ENCODE assay signal across 17 cellular contexts in genomic region chr12:51948066-51948465, GRCh38. TPM values are rescaled to one million over a fixed set of nuclear protein-coding genes. Genes with fewer than 3 reads are reported as not detected.
DNase-seq lines count a peak whose midpoint lies in the region; FAIRE-seq and TF ChIP-seq lines count a peak whose summit lies in the region.
"Had no signal": no experiment of that assay in that cellular context is flagged by ENCODE, and none has a peak within 500 bp of the region (broad histone marks: within the 10 kb centered on the region; RNA-seq: fewer than 3 reads in every experiment).

No MANE protein-coding gene starts in this region.

- peaks cover 10 to 45% (median 34%) of the 10 kb centered on the region in 10 experiments; a peak in 19 of 20 replicates for H3K4me1 ChIP-seq in BLaER1 treated with 17β-estradiol and CSF1 and Interleukin-3, amounts not matched to agents 10 nM and 100 nM
- H3K4me1 ChIP-seq in effector memory CD4-positive, alpha-beta T cell (ENCODE audit: control insufficient read depth, insufficient read depth, low read length, poor library complexity, severe bottlenecking): peaks cover 5% of the 10 kb centered on the region

- peaks cover 32% of the 10 kb centered on the region for H3K27me3 Mint-ChIP-seq in osteocyte (ENCODE audit: unreplicated experiment)

- peaks cover 9% of the 10 kb centered on the region for H3K4me1 Mint-ChIP-seq in osteocyte (ENCODE audit: unreplicated experiment)

- peaks cover 0 to 4% (median 0%) of the 10 kb centered on the region in 11 experiments; a peak in 3 of 22 replicates for H4K20me1 ChIP-seq in BLaER1 treated with 17β-estradiol and CSF1 and Interleukin-3, amounts not matched to agents 10 nM and 100 nM

- no peaks in the 10 kb centered on the region for H3K36me3 Mint-ChIP-seq in osteocyte (ENCODE audit: unreplicated experiment)

- peaks cover 21 to 42% (median 28%) of the 10 kb centered on the region in 11 experiments for H3K9me3 ChIP-seq in BLaER1 treated with 17β-estradiol and CSF1 and Interleukin-3, amounts not matched to agents 10 nM and 100 nM (replicated peaks in 1 of 11)
- H3K9me3 ChIP-seq in effector memory CD4-positive, alpha-beta T cell (ENCODE audit: control insufficient read depth, low read length): no peaks in the 10 kb centered on the region

- H3K4me3 Mint-ChIP-seq in osteocyte (ENCODE audit: unreplicated experiment): no peak overlapping the region
- H3K4me3 Mint-ChIP-seq: B cell; CD4-positive, alpha-beta memory T cell; H9 had no signal

- no peak overlapping the region for H3K4me3 ChIP-seq in BLaER1 treated with 17β-estradiol and CSF1 and Interleukin-3, amounts not matched to agents 10 nM and 100 nM
- no peak overlapping the region for H3K4me3 ChIP-seq in bronchial epithelial cell (ENCODE audit: low read depth, low read length)
- no peak overlapping the region for H3K4me3 ChIP-seq in effector memory CD4-positive, alpha-beta T cell (ENCODE audit: insufficient read depth, low read depth, low read length, poor library complexity, severe bottlenecking)
- no peak overlapping the region for H3K4me3 ChIP-seq in dorsolateral prefrontal cortex
- H3K4me3 ChIP-seq: GM12878 had no signal

- no peaks in the 10 kb centered on the region for H3K27me3 ChIP-seq in BLaER1 treated with 17β-estradiol and CSF1 and Interleukin-3, amounts not matched to agents 10 nM and 100 nM
- H3K27me3 ChIP-seq in bronchial epithelial cell (ENCODE audit: control insufficient read depth, insufficient read depth, low read length) (no peaks in the 10 kb centered on the region), dorsolateral prefrontal cortex (no peaks in the 10 kb centered on the region)
- H3K27me3 ChIP-seq in effector memory CD4-positive, alpha-beta T cell (replicated peaks; ENCODE audit: control insufficient read depth, insufficient read depth, low read length, poor library complexity, severe bottlenecking): no peaks in the 10 kb centered on the region

- no peak for TF ChIP-seq CTCF in bronchial epithelial cell (IDR thresholded peaks at IDR 0.05; ENCODE audit: insufficient read depth, low read length, severe bottlenecking)
- no peak for TF ChIP-seq CTCF in osteocyte (IDR thresholded peaks at IDR 0.05)
- no peak for TF ChIP-seq CTCF in dorsolateral prefrontal cortex (IDR thresholded peaks at IDR 0.05 in 54 of 56, conservative IDR thresholded peaks at IDR 0.05 in 2 of 56; ENCODE audit: low read depth in 1 of 56, partially characterized antibody in 56 of 56)

- H3K4me2 ChIP-seq in BLaER1 treated with 17β-estradiol and CSF1 and Interleukin-3, amounts not matched to agents 10 nM and 100 nM: peak overlapping the region in 8 of 11 experiments; percentile 69 to 90 (median 85); a peak in 13 of 22 replicates

- no peak overlapping the region for H3K27ac ChIP-seq in BLaER1 treated with 17β-estradiol and CSF1 and Interleukin-3, amounts not matched to agents 10 nM and 100 nM
- no peak overlapping the region for H3K27ac ChIP-seq in effector memory CD4-positive, alpha-beta T cell (ENCODE audit: insufficient read depth, low read length, poor library complexity, severe bottlenecking)
- no peak overlapping the region for H3K27ac ChIP-seq in dorsolateral prefrontal cortex
- H3K27ac ChIP-seq: C4-2B had no signal

- peak; percentile 13 for FAIRE-seq in bronchial epithelial cell (lab: Jason Lieb, UNC)
- FAIRE-seq: GM12878, H1, HepG2 had no signal

- intact Hi-C loops in dorsolateral prefrontal cortex (cut with DNase I): no loop called here

- no peak overlapping the region for H3K27ac Mint-ChIP-seq in osteocyte (ENCODE audit: unreplicated experiment)
- H3K27ac Mint-ChIP-seq: B cell; CD4-positive, alpha-beta memory T cell; H9; IgD-negative memory B cell had no signal

- H3K9ac ChIP-seq in BLaER1 treated with 17β-estradiol and CSF1 and Interleukin-3, amounts not matched to agents 10 nM and 100 nM: no peak overlapping the region

- peaks cover 0 to 3% (median 0%) of the 10 kb centered on the region in 11 experiments; a peak in 2 of 22 replicates for H3K36me3 ChIP-seq in BLaER1 treated with 17β-estradiol and CSF1 and Interleukin-3, amounts not matched to agents 10 nM and 100 nM
- H3K36me3 ChIP-seq in bronchial epithelial cell (ENCODE audit: control insufficient read depth, insufficient read depth, low read length): no peaks in the 10 kb centered on the region
- no peaks in the 10 kb centered on the region for H3K36me3 ChIP-seq in effector memory CD4-positive, alpha-beta T cell (ENCODE audit: control insufficient read depth, insufficient read depth, low read length)

- peaks cover 17% of the 10 kb centered on the region for H3K9me3 Mint-ChIP-seq in osteocyte (ENCODE audit: unreplicated experiment)

- no peak for DNase-seq in bronchial epithelial cell (ENCODE audit: low read depth)
- DNase-seq in islet precursor cell: peak; percentile 37
- peak; percentile 46 for DNase-seq in osteocyte (ENCODE audit: extremely low spot score, unreplicated experiment)
- DNase-seq in superior temporal gyrus (ENCODE audit: extremely low spot score): no peak
- no peak for DNase-seq in effector memory CD4-positive, alpha-beta T cell
- no peak for DNase-seq in dorsolateral prefrontal cortex
- DNase-seq: CD4-positive, alpha-beta memory T cell; DMS153; DMS79 treated with DMSO at 0.1 percent for 48 hours; H9 had no signal

RNA-seq across cellular contexts. Expression of gene ACVR1B, which starts 3.4 kb away (rescaled TPM):
- total RNA-seq in bronchial epithelial cell: 12.1 and 15.6 TPM in 2 replicates
- total RNA-seq in osteocyte: 15.2 and 15.8 TPM in 2 replicates
- total RNA-seq in dorsolateral prefrontal cortex: 10 to 100 TPM; 29.2 to 90.8 (median 62.6) TPM

RNA-seq across cellular contexts. Expression of gene ACVRL1, which starts 40.8 kb away (rescaled TPM):
- under 0.01 TPM in 1 of 2 replicates, not detected in the other for total RNA-seq in bronchial epithelial cell
- total RNA-seq in osteocyte: not detected in 2 replicates
- 10 to 100 TPM in 111 of 120 experiments, 1 to 10 TPM in 9; 5.8 to 41.3 (median 17.1) TPM for total RNA-seq in dorsolateral prefrontal cortex
- total RNA-seq: B cell, GM12878, H9, HepG2 had no signal

RNA-seq across cellular contexts. Expression of gene TAMALIN, which starts 58.7 kb away (rescaled TPM):
- total RNA-seq in bronchial epithelial cell (under 0.01 TPM in 1 of 2 replicates, not detected in the other), osteocyte (22.5 and 25.5 TPM in 2 replicates), dorsolateral prefrontal cortex (100 to 1,000 TPM in 3 of 120 experiments, 10 to 100 TPM in 117; 27.0 to 168 (median 54.0) TPM)

Comparison
In these comparisons a context has a peak if more than half of its experiments do, and no peak if none do; other contexts are left out.
1. DNase-seq: peak in islet precursor cell (single experiment) and osteocyte (single experiment); none in bronchial epithelial cell (single experiment), superior temporal gyrus (single experiment), effector memory CD4-positive, alpha-beta T cell (0 of 3) and dorsolateral prefrontal cortex (0 of 10).
2. RNA of gene TAMALIN, which starts 58.7 kb away (total RNA-seq): 27.0 to 168 TPM in dorsolateral prefrontal cortex and 22.5 to 25.5 TPM in osteocyte; under 0.01 TPM in bronchial epithelial cell; every median in the first group is over 10 times any median in the second.